Comparison of ENCODE assay signal across 2 cellular contexts in genomic region chr20:48818031-48818370, GRCh38.
A peak's percentile ranks its signal among the peaks of the same experiment; 100 is the strongest.
TF ChIP-seq lines count a peak whose summit lies in the region.

No MANE protein-coding gene starts in this region.

TF ChIP-seq in H1, 55 proteins besides CTCF, POLR2A, EP300 and RAD21 (continued from another document):
- no peak for TF ChIP-seq FOSL1 (IDR thresholded peaks at IDR 0.05; ENCODE audit: insufficient read depth, low read depth, low read length)
- 0 out of 2 replicates have a peak, but pooled peaks have one; percentile 29 for TF ChIP-seq TEAD4 (IDR thresholded peaks at IDR 0.05; ENCODE audit: low read depth, low read length)

TF ChIP-seq in HEK293T, 16 proteins besides CTCF, POLR2A, EP300 and RAD21:
- TF ChIP-seq PKNOX1 (IDR thresholded peaks at IDR 0.05) = no peak
- no peak for TF ChIP-seq ARNT (IDR thresholded peaks at IDR 0.05)
- no peak for TF ChIP-seq SUZ12 (IDR thresholded peaks at IDR 0.05)
- no peak for TF ChIP-seq ELF4 (IDR thresholded peaks at IDR 0.05)
- no peak for TF ChIP-seq FOXK2 (IDR thresholded peaks at IDR 0.05)
- TF ChIP-seq NFRKB (IDR thresholded peaks at IDR 0.05) = no peak
- no peak for TF ChIP-seq CTBP1 (IDR thresholded peaks at IDR 0.05; ENCODE audit: borderline replicate concordance)
- TF ChIP-seq ZNF384 (IDR thresholded peaks at IDR 0.05) = no peak
- no peak for TF ChIP-seq SP1 (IDR thresholded peaks at IDR 0.05)
- TF ChIP-seq FOXA1 (IDR thresholded peaks at IDR 0.05) = no peak
- no peak for TF ChIP-seq TARDBP (IDR thresholded peaks at IDR 0.05)
- no peak for TF ChIP-seq FOXM1 (IDR thresholded peaks at IDR 0.05; ENCODE audit: borderline replicate concordance)
- TF ChIP-seq BHLHE40 (IDR thresholded peaks at IDR 0.05; ENCODE audit: borderline replicate concordance) = no peak
- no peak for TF ChIP-seq HDGF (IDR thresholded peaks at IDR 0.05; ENCODE audit: borderline replicate concordance)
- no peak for TF ChIP-seq LEF1 (IDR thresholded peaks at IDR 0.05; ENCODE audit: borderline replicate concordance)
